ENCODE assay signal across 1 cellular context in the genomic region with DNA sequence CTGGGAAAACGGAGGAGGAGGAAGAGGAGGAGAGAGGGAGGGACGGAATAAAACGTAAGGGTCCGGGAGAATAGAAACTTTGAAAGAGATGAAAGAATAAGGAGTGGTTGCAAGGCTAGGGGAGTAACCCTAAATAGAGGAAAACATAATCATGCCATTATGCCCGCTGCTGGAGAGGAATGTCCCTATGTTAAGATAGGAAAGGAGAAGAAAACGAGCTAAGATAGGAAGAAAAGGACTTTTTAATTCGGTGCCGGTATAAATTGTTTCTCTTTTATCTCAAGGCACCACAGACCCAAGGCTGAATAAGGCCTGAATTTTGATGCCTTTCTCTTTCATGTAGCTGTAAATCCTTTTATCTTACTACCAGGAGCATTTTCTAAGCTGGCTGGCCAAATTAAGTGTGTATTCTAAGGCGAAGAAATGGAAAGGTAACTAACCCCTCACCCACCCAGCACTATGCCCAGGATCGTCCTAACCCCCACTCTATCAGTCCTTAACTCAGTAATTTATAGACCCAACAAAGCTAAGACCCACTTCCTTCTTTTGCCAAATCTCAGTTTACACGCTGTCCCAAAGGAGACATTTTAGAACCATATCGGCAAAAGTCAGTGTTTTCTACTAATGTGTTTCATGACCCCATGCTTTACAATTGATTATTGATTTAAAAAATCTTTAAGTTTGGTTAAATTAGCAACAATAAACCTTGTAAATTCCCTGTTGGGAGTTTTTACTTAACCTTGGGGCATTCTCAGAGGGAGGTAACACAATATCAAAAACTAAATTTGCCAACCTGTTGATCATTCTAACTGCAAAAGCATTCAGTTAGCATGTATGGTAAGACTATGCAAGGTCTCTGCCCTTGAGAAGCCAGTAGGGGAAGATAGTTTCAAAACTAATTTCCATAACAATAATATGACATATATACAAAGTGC.
TF ChIP-seq lines count a peak whose summit lies in the region.

No MANE protein-coding gene starts in this region.

TF ChIP-seq in GM23338, 12 proteins besides CTCF, POLR2A, EP300 and RAD21 (continued from another document):
- TF ChIP-seq EZH2phosphoT487 (IDR thresholded peaks at IDR 0.05; ENCODE audit: unreplicated experiment) = no peak
- TF ChIP-seq, protein P1, sequence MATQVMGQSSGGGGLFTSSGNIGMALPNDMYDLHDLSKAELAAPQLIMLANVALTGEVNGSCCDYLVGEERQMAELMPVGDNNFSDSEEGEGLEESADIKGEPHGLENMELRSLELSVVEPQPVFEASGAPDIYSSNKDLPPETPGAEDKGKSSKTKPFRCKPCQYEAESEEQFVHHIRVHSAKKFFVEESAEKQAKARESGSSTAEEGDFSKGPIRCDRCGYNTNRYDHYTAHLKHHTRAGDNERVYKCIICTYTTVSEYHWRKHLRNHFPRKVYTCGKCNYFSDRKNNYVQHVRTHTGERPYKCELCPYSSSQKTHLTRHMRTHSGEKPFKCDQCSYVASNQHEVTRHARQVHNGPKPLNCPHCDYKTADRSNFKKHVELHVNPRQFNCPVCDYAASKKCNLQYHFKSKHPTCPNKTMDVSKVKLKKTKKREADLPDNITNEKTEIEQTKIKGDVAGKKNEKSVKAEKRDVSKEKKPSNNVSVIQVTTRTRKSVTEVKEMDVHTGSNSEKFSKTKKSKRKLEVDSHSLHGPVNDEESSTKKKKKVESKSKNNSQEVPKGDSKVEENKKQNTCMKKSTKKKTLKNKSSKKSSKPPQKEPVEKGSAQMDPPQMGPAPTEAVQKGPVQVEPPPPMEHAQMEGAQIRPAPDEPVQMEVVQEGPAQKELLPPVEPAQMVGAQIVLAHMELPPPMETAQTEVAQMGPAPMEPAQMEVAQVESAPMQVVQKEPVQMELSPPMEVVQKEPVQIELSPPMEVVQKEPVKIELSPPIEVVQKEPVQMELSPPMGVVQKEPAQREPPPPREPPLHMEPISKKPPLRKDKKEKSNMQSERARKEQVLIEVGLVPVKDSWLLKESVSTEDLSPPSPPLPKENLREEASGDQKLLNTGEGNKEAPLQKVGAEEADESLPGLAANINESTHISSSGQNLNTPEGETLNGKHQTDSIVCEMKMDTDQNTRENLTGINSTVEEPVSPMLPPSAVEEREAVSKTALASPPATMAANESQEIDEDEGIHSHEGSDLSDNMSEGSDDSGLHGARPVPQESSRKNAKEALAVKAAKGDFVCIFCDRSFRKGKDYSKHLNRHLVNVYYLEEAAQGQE (IDR thresholded peaks at IDR 0.05; ENCODE audit: unreplicated experiment) = no peak
- TF ChIP-seq POLR2AphosphoS5 (IDR thresholded peaks at IDR 0.05; ENCODE audit: low read depth) = no peak
- TF ChIP-seq JUNB (IDR thresholded peaks at IDR 0.05; ENCODE audit: unreplicated experiment) = no peak
- TF ChIP-seq, protein P2, sequence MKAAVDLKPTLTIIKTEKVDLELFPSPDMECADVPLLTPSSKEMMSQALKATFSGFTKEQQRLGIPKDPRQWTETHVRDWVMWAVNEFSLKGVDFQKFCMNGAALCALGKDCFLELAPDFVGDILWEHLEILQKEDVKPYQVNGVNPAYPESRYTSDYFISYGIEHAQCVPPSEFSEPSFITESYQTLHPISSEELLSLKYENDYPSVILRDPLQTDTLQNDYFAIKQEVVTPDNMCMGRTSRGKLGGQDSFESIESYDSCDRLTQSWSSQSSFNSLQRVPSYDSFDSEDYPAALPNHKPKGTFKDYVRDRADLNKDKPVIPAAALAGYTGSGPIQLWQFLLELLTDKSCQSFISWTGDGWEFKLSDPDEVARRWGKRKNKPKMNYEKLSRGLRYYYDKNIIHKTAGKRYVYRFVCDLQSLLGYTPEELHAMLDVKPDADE (IDR thresholded peaks at IDR 0.05) = no peak
